Comparison of ENCODE assay signal across 8 cellular contexts in the genomic region with DNA sequence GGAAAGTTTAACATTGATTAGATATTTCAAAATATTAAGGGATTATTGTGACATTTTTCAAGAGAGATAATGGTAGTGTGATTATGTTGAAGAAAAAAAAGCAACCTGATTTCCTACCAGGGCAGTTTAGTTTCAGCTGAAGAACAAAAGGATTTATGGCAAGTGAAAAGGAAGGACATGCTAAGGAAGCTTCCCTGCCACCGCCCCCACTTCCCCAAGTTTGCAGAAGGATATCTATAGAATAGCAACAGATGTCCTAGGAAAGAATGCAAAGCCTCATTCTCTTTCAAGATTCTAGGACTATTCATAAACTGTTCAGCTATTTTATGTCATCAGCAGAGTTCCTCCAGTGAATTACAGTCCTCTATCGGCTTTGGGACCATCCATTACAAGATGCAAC.
"Had no signal": no experiment of that assay in that cellular context is flagged by ENCODE, and none has a peak within 500 bp of the region (broad histone marks: within the 10 kb centered on the region; RNA-seq: fewer than 3 reads in every experiment).

No MANE protein-coding gene starts in this region.

- FAIRE-seq: H1, H54, HTR-8/SVneo, K562 had no signal

- H3K4me3 ChIP-seq: GM23338, K562 had no signal

- DNase-seq: H9, HCEC 1CT, IMR-90 had no signal

- H3K4me2 ChIP-seq: GM23338 had no signal

- ATAC-seq: GM23338, K562 had no signal

- H2AFZ ChIP-seq: GM23338 had no signal
